ENCODE assay signal across 8 cellular contexts in genomic region chr9:127244609-127245601, GRCh38. TPM values are rescaled to one million over a fixed set of nuclear protein-coding genes. Genes with fewer than 3 reads are reported as not detected.
DNase-seq lines count a peak whose midpoint lies in the region; TF ChIP-seq lines count a peak whose summit lies in the region.

No MANE protein-coding gene starts in this region.

- 0 out of 2 replicates have a peak overlapping the region, but pooled peaks have one; percentile 27 for H3K27ac Mint-ChIP-seq in HFFc6
- no peak overlapping the region for H3K27ac Mint-ChIP-seq in activated naive CD4-positive, alpha-beta T cell treated with anti-CD3 and anti-CD28 coated beads, Interleukin-2, amount 10 ng/mL, durations not matched to agents 7 days and 5 days

- H3K27me3 ChIP-seq in GM06990 (replicated peaks; ENCODE audit: control insufficient read depth, insufficient read depth, low read length), result no peaks in the 10 kb centered on the region

- peak overlapping the region; percentile 92 for H3K4me3 Mint-ChIP-seq in HFFc6
- peak overlapping the region; percentile 74 for H3K4me3 Mint-ChIP-seq in activated naive CD4-positive, alpha-beta T cell treated with anti-CD3 and anti-CD28 coated beads, Interleukin-2, amount 10 ng/mL, durations not matched to agents 7 days and 5 days

- CTCF ChIA-PET in activated naive CD4-positive, alpha-beta T cell treated with anti-CD3 and anti-CD28 coated beads, Interleukin-2, amount 10 ng/mL, durations not matched to agents 7 days and 5 days (lab: Charles Lee), result interaction anchor here (0.8 to 1.2 kb wide), 2 partner anchors 20 to 30 kb away, joined by 3 read pairs; no protein-coding TSS in a partner anchor

- H3K36me3 Mint-ChIP-seq in HFFc6 (ENCODE audit: low read depth), result no peaks in the 10 kb centered on the region
- no peaks in the 10 kb centered on the region for H3K36me3 Mint-ChIP-seq in activated naive CD4-positive, alpha-beta T cell treated with anti-CD3 and anti-CD28 coated beads, Interleukin-2, amount 10 ng/mL, durations not matched to agents 7 days and 5 days

- peak overlapping the region; percentile 75 for H3K27ac ChIP-seq in substantia nigra (ENCODE audit: low read depth, low read length, poor library complexity, severe bottlenecking)

- peaks cover 9% of the 10 kb centered on the region for H3K27me3 Mint-ChIP-seq in HFFc6 (ENCODE audit: insufficient read depth)
- H3K27me3 Mint-ChIP-seq in activated naive CD4-positive, alpha-beta T cell treated with anti-CD3 and anti-CD28 coated beads, Interleukin-2, amount 10 ng/mL, durations not matched to agents 7 days and 5 days, result peaks cover 27% of the 10 kb centered on the region

- no peak for TF ChIP-seq CTCF in GM06990 (IDR thresholded peaks at IDR 0.05; ENCODE audit: insufficient read depth, low read length, poor library complexity, severe bottlenecking)
- TF ChIP-seq CTCF in HFFc6 (IDR thresholded peaks at IDR 0.05), result no peak

- peak overlapping the region; percentile 71 for H3K4me3 ChIP-seq in GM06990 (replicated peaks; ENCODE audit: low read depth, low read length)

- H3K4me1 Mint-ChIP-seq in HFFc6 (ENCODE audit: low read depth), result no peaks in the 10 kb centered on the region
- peaks cover 13% of the 10 kb centered on the region for H3K4me1 Mint-ChIP-seq in activated naive CD4-positive, alpha-beta T cell treated with anti-CD3 and anti-CD28 coated beads, Interleukin-2, amount 10 ng/mL, durations not matched to agents 7 days and 5 days

- H3K36me3 ChIP-seq in GM06990 (ENCODE audit: control insufficient read depth, insufficient read depth, low read length), result no peaks in the 10 kb centered on the region

- DNase-seq in GM06990 (ENCODE audit: extremely low read depth, insufficient read length) (peak; percentile 92), HFFc6 (peak; percentile 88), NCI-H1048 (lab: John Stamatoyannopoulos, UW) (peak; percentile 94), SK-N-DZ (ENCODE audit: low spot score) (peak; percentile 92), germinal center (ENCODE audit: low spot score) (peak; percentile 98), non-pigmented ciliary epithelial cell (ENCODE audit: low read depth) (peak; percentile 57), substantia nigra (lab: John Stamatoyannopoulos, UW) (peak; percentile 69 to 100 (median 97))
- DNase-seq in activated naive CD4-positive, alpha-beta T cell treated with anti-CD3 and anti-CD28 coated beads, Interleukin-2, amount 10 ng/mL, durations not matched to agents 7 days and 5 days, result peak; percentile 98

- H3K9me3 Mint-ChIP-seq in HFFc6, result no peaks in the 10 kb centered on the region
- H3K9me3 Mint-ChIP-seq in activated naive CD4-positive, alpha-beta T cell treated with anti-CD3 and anti-CD28 coated beads, Interleukin-2, amount 10 ng/mL, durations not matched to agents 7 days and 5 days, result no peaks in the 10 kb centered on the region

RNA-seq across cellular contexts. Expression of gene GARNL3, which starts 19.7 kb away (rescaled TPM):
- total RNA-seq in HFFc6 (2021; fragmentation: NEBNext Ultra II Directional; extraction: Animal tissue kit (Norgen Biotek cat#: 25700)), result under 1 TPM; 0.27 to 0.73 (median 0.57) TPM
- polyA plus RNA-seq in SK-N-DZ (2014; cell fraction: cytosol; rRNA removed), result 7.3 and 21.4 TPM in 2 replicates
- polyA plus RNA-seq in SK-N-DZ (2014; cell fraction: nucleus; rRNA removed), result 65.7 and 138 TPM in 2 replicates

Comparison
In these comparisons a context has a peak if more than half of its experiments do, and no peak if none do; other contexts are left out.
1. Peak in every context shown above with its lines: DNase-seq, H3K4me3 ChIP-seq and H3K27ac ChIP-seq.